In the genomic region with DNA sequence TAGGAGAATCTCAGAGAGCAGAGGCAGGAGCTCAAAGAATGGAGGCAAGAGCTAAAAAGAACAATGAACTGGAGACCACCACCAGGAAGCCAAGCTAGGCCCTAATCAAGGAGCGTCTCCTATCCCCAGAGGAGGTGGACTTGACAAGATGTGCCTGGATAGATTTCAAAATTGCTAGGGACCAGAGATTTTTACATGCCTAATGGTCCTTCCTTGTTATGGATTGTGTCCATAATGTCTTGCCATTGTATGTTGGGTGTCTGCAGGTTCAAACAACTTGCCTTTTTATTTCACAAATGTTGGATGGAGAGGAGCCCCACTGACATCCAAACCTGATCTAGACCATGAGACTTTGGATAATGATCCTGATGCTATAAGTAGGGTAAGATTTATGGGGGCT, we compare ENCODE assay signal across 33 cellular contexts.
"Had no signal": no experiment of that assay in that cellular context is flagged by ENCODE, and none has a peak within 500 bp of the region (broad histone marks: within the 10 kb centered on the region; RNA-seq: fewer than 3 reads in every experiment).

No MANE protein-coding gene starts in this region.

- DNase-seq: activated effector memory CD4-positive, alpha-beta T cell treated with anti-CD3 and anti-CD28 coated beads, Interleukin-2, amount 50 U/mL, for 16 hours; activated effector memory CD4-positive, alpha-beta T cell treated with Interleukin-2 at 50 U/mL for 16 hours; activated gamma-delta T cell; activated gamma-delta T cell treated with Interleukin-2 at 50 U/mL for 16 hours; activated naive CD4-positive, alpha-beta T cell; activated naive CD4-positive, alpha-beta T cell treated with anti-CD3 and anti-CD28 coated beads for 36 hours; activated naive CD4-positive, alpha-beta T cell treated with anti-CD3 and anti-CD28 coated beads, Interleukin-2, amount 10 ng/mL, durations not matched to agents 7 days and 5 days; activated naive CD4-positive, alpha-beta T cell treated with anti-CD3 and anti-CD28 coated beads, Interleukin-2, amount 50 U/mL, for 16 hours; activated naive CD4-positive, alpha-beta T cell treated with Interleukin-2 at 50 U/mL for 16 hours; activated naive CD8-positive, alpha-beta T cell treated with anti-CD3 and anti-CD28 coated beads for 36 hours; activated naive CD8-positive, alpha-beta T cell treated with anti-CD3 and anti-CD28 coated beads, Interleukin-2, amount 10 ng/mL, durations not matched to agents 7 days and 5 days; activated naive CD8-positive, alpha-beta T cell treated with anti-CD3 and anti-CD28 coated beads, Interleukin-2, amount 50 U/mL, for 24 hours; activated T-cell treated with anti-CD3 and anti-CD28 coated beads, Interleukin-2, amount 50 U/mL, for 24 hours; activated T-cell treated with anti-CD3 and anti-CD28 coated beads, Interleukin-2, amount 50 U/mL, for 4 hours; activated T-cell treated with anti-CD3 and anti-CD28 coated beads, Interleukin-2, amount 50 U/mL, for 48 hours; activated T-cell treated with anti-CD3 and anti-CD28 coated beads, Interleukin-2, amount 50 U/mL, for 72 hours; adrenal gland; amniotic stem cell; amygdala; anterior cingulate cortex; aorta; body of pancreas; brain microvascular endothelial cell; caudate nucleus; central memory CD4-positive, alpha-beta T cell; cerebellar nuclear complex had no signal

- H3K4me1 ChIP-seq: adrenal gland, body of pancreas, breast epithelium had no signal

- H3K36me3 ChIP-seq: adrenal gland, ascending aorta, brain microvascular endothelial cell, breast epithelium, cardiac muscle cell had no signal

- ATAC-seq: activated naive CD4-positive, alpha-beta T cell treated with anti-CD3 and anti-CD28 coated beads, Interleukin-2, amount 50 U/mL, for 72 hours; activated naive CD8-positive, alpha-beta T cell treated with anti-CD3 and anti-CD28 coated beads, Interleukin-2, amount 50 U/mL, for 24 hours; activated T-cell treated with anti-CD3 and anti-CD28 coated beads, Interleukin-2, amount 50 U/mL, for 4 hours; activated T-cell treated with anti-CD3 and anti-CD28 coated beads, Interleukin-2, amount 50 U/mL, for 72 hours; activated T-helper 17 cell treated with anti-CD3 and anti-CD28 coated beads, Interleukin-2, amount 50 U/mL, for 72 hours; body of pancreas had no signal

- H3K27ac ChIP-seq: adrenal gland, ascending aorta, body of pancreas, brain microvascular endothelial cell, breast epithelium, cardiac muscle cell had no signal

- H3K4me3 ChIP-seq: adrenal gland, ascending aorta, body of pancreas, breast epithelium, cardiac muscle cell had no signal

- FAIRE-seq: astrocyte, bronchial epithelial cell had no signal

- H3K27me3 ChIP-seq: adrenal gland, ascending aorta, body of pancreas, brain microvascular endothelial cell, breast epithelium, cardiac muscle cell had no signal
